11 cellular contexts compared by ENCODE assay signal in genomic region chr2:55421326-55421725, GRCh38. TPM values are rescaled to one million over a fixed set of nuclear protein-coding genes. Genes with fewer than 3 reads are reported as not detected.
DNase-seq lines count a peak whose midpoint lies in the region; ATAC-seq and TF ChIP-seq lines count a peak whose summit lies in the region.
"Had no signal": no experiment of that assay in that cellular context is flagged by ENCODE, and none has a peak within 500 bp of the region (broad histone marks: within the 10 kb centered on the region; RNA-seq: fewer than 3 reads in every experiment).

No MANE protein-coding gene starts in this region.

- H3K4me2 ChIP-seq in PC-3 (ENCODE audit: low read length), result no peak overlapping the region

- H3K4me1 ChIP-seq in PC-3 (ENCODE audit: insufficient read depth, low read length), result peaks cover 35% of the 10 kb centered on the region
- H3K4me1 ChIP-seq: prostate gland had no signal

- 0 out of 2 replicates have a peak overlapping the region, but pooled peaks have one; percentile 13 for H2AFZ ChIP-seq in PC-3 (ENCODE audit: low read length)

- H3K9ac ChIP-seq in PC-3 (ENCODE audit: low read length), result no peak overlapping the region

- no peaks in the 10 kb centered on the region for H3F3A ChIP-seq in PC-3 (ENCODE audit: low read length, unreplicated experiment)

- peaks cover 1% of the 10 kb centered on the region for H3K36me3 Mint-ChIP-seq in activated naive CD4-positive, alpha-beta T cell treated with anti-CD3 and anti-CD28 coated beads for 36 hours (ENCODE audit: low read depth)
- no peaks in the 10 kb centered on the region for H3K36me3 Mint-ChIP-seq in stimulated activated effector memory CD8-positive, alpha-beta T cell treated with anti-CD3 and anti-CD28 coated beads, Interleukin-12 subunit alpha, Interleukin-12 subunit beta, amount 100 ng/mL, for 72 hours

- TF ChIP-seq CTCF in PC-3 (conservative IDR thresholded peaks at IDR 0.05; ENCODE audit: low read depth, low read length) (no peak), dorsolateral prefrontal cortex (IDR thresholded peaks at IDR 0.05 in 54 of 56, conservative IDR thresholded peaks at IDR 0.05 in 2 of 56; ENCODE audit: low read depth in 1 of 56, partially characterized antibody in 56 of 56) (no peak)

- no peak overlapping the region for H3K4me3 ChIP-seq in PC-3 (ENCODE audit: low read length)
- H3K4me3 ChIP-seq in dorsolateral prefrontal cortex, result peak overlapping the region in 16 of 59 donors; percentile 77 to 96 (median 90)

- intact Hi-C loops in activated naive CD4-positive, alpha-beta T cell treated with anti-CD3 and anti-CD28 coated beads for 36 hours (cut with micrococcal nuclease), result no loop called here
- intact Hi-C loops in PC-3 (cut with micrococcal nuclease), result loop anchor here (2.0 to 10.0 kb wide), 2 partner anchors 97 to 517 kb away; partner anchors contain the start of gene CFAP36
- intact Hi-C loops in dorsolateral prefrontal cortex (cut with DNase I), result loop anchor here in 1 of 2 donors (5.0 kb wide), 3 partner anchors 96 to 189 kb away; partner anchors contain the start of genes CFAP36, CLHC1, MTIF2 and RPS27A
- intact Hi-C loops in posterior cingulate gyrus (cut with DNase I), result no loop called here

- H3K27ac Mint-ChIP-seq in activated naive CD4-positive, alpha-beta T cell treated with anti-CD3 and anti-CD28 coated beads for 36 hours, result no peak overlapping the region
- H3K27ac Mint-ChIP-seq in stimulated activated effector memory CD8-positive, alpha-beta T cell treated with anti-CD3 and anti-CD28 coated beads, Interleukin-12 subunit alpha, Interleukin-12 subunit beta, amount 100 ng/mL, for 72 hours, result no peak overlapping the region

- no peak for DNase-seq in activated naive CD4-positive, alpha-beta T cell treated with anti-CD3 and anti-CD28 coated beads for 36 hours
- no peak for DNase-seq in activated naive CD4-positive, alpha-beta T cell treated with anti-CD3 and anti-CD28 coated beads, Interleukin-2, amount 50 U/mL, for 16 hours
- DNase-seq in PC-3, result no peak
- DNase-seq in dorsolateral prefrontal cortex, result no peak
- no peak for DNase-seq in stimulated activated effector memory CD8-positive, alpha-beta T cell treated with anti-CD3 and anti-CD28 coated beads, Interleukin-12 subunit alpha, Interleukin-12 subunit beta, amount 100 ng/mL, for 72 hours (ENCODE audit: low spot score in 2 of 2)
- no peak for DNase-seq in activated gamma-delta T cell (lab: John Stamatoyannopoulos, UW)
- DNase-seq in posterior cingulate gyrus, result no peak
- DNase-seq: midbrain; stimulated activated CD8-positive, alpha-beta memory T cell treated with anti-CD3 and anti-CD28 coated beads, Interleukin-4, amount 100 ng/mL, for 48 hours had no signal

- ATAC-seq in PC-3 (no peak), GM19467 (IDR thresholded peaks at IDR 0.05; ENCODE audit: unreplicated experiment) (no peak)
- no peak for ATAC-seq in stimulated activated effector memory CD8-positive, alpha-beta T cell treated with anti-CD3 and anti-CD28 coated beads, Interleukin-12 subunit alpha, Interleukin-12 subunit beta, amount 100 ng/mL, for 72 hours

- no TSS peak for BruUV-seq in PC-3 (replicated peaks; lab: Mats Ljungman, UMichigan)

- H3K27me3 ChIP-seq in PC-3 (ENCODE audit: low read length), result no peaks in the 10 kb centered on the region
- no peaks in the 10 kb centered on the region for H3K27me3 ChIP-seq in dorsolateral prefrontal cortex

- H3K4me1 Mint-ChIP-seq in activated naive CD4-positive, alpha-beta T cell treated with anti-CD3 and anti-CD28 coated beads for 36 hours (ENCODE audit: low read depth), result peaks cover 18% of the 10 kb centered on the region
- peaks cover 21% of the 10 kb centered on the region for H3K4me1 Mint-ChIP-seq in stimulated activated effector memory CD8-positive, alpha-beta T cell treated with anti-CD3 and anti-CD28 coated beads, Interleukin-12 subunit alpha, Interleukin-12 subunit beta, amount 100 ng/mL, for 72 hours

- no peaks in the 10 kb centered on the region for H3K9me3 Mint-ChIP-seq in activated naive CD4-positive, alpha-beta T cell treated with anti-CD3 and anti-CD28 coated beads for 36 hours
- no peaks in the 10 kb centered on the region for H3K9me3 Mint-ChIP-seq in stimulated activated effector memory CD8-positive, alpha-beta T cell treated with anti-CD3 and anti-CD28 coated beads, Interleukin-12 subunit alpha, Interleukin-12 subunit beta, amount 100 ng/mL, for 72 hours

- POLR2A ChIA-PET in PC-3 (lab: Charles Lee; ENCODE audit: unreplicated experiment), result no interaction called here

- CTCF ChIA-PET in activated naive CD4-positive, alpha-beta T cell treated with anti-CD3 and anti-CD28 coated beads for 36 hours (lab: Charles Lee), result no interaction called here
- CTCF ChIA-PET in PC-3 (lab: Charles Lee), result no interaction called here

- H3K27me3 Mint-ChIP-seq in activated naive CD4-positive, alpha-beta T cell treated with anti-CD3 and anti-CD28 coated beads for 36 hours (ENCODE audit: low read depth), result peaks cover 10% of the 10 kb centered on the region

- H3K9me3 ChIP-seq in PC-3 (ENCODE audit: low read length), result no peaks in the 10 kb centered on the region
- H3K9me3 ChIP-seq: prostate gland had no signal

- H3K9me2 ChIP-seq in PC-3 (replicated peaks; ENCODE audit: low read length), result no peaks in the 10 kb centered on the region

- H3K27ac ChIP-seq in PC-3 (ENCODE audit: low read length) (no peak overlapping the region), dorsolateral prefrontal cortex (peak overlapping the region in 37 of 59 donors; percentile 9 to 99 (median 97))

- H4K20me1 ChIP-seq in PC-3 (ENCODE audit: low read length), result no peaks in the 10 kb centered on the region

- H3K36me3 ChIP-seq in PC-3 (ENCODE audit: low read depth, low read length), result no peaks in the 10 kb centered on the region
- H3K36me3 ChIP-seq: prostate gland had no signal

- H3K4me3 Mint-ChIP-seq in activated naive CD4-positive, alpha-beta T cell treated with anti-CD3 and anti-CD28 coated beads for 36 hours, result peak overlapping the region; percentile 48
- peak overlapping the region; percentile 84 for H3K4me3 Mint-ChIP-seq in stimulated activated effector memory CD8-positive, alpha-beta T cell treated with anti-CD3 and anti-CD28 coated beads, Interleukin-12 subunit alpha, Interleukin-12 subunit beta, amount 100 ng/mL, for 72 hours

- H3K79me2 ChIP-seq in PC-3 (ENCODE audit: low read length), result peaks cover 24% of the 10 kb centered on the region

RNA-seq across cellular contexts. Expression of gene CCDC88A, which starts 1.7 kb away (rescaled TPM):
- 10 to 100 TPM in 1 of 2 experiments, 1 to 10 TPM in 1; 9.7 to 10.7 TPM for total RNA-seq in activated naive CD4-positive, alpha-beta T cell treated with anti-CD3 and anti-CD28 coated beads for 36 hours
- total RNA-seq in PC-3 (2014; rRNA removed), result 21.6 and 28.7 TPM in 2 replicates
- total RNA-seq in dorsolateral prefrontal cortex, result 100 to 1,000 TPM; 151 to 514 (median 261) TPM
